Comparison of ENCODE assay signal across 10 cellular contexts in the genomic region with DNA sequence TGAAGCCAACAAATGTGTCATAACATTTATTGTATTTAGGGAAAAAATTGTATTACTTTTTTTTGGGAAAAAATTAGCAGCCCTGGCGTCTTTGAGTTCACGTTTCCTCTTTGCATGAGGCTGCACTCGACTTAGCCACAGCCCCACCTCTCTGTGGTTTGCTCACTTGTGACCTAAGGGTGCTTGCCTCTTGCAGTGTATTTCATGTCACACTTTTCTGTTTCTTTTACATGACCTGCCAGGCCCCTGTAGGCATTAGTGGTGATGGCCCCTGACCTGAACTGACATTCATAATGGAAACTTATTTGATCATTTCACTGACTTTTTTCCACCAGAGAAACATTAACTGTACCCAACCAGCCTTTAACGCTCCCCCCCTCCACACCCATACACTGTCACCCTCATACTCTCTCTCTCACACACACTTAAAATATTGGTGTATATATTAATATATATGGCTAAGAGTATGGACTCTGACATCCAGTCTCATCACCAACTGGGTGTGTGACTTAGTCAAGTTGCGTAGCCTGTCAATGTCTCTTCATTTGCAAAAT.
DNase-seq lines count a peak whose midpoint lies in the region; ATAC-seq and TF ChIP-seq lines count a peak whose summit lies in the region.
"Had no signal": no experiment of that assay in that cellular context is flagged by ENCODE, and none has a peak within 500 bp of the region (broad histone marks: within the 10 kb centered on the region; RNA-seq: fewer than 3 reads in every experiment).

No MANE protein-coding gene starts in this region.

- peak; percentile 89 for ATAC-seq in GM21447 (IDR thresholded peaks at IDR 0.05; ENCODE audit: unreplicated experiment)
- ATAC-seq in activated T-cell treated with anti-CD3 and anti-CD28 coated beads, Interleukin-2, amount 50 U/mL, for 4 hours = peak; percentile 85 to 86

- H3K4me3 ChIP-seq in A673 (ENCODE audit: low read depth, low read length, poor library complexity, severe bottlenecking) (no peak overlapping the region), lower leg skin (ENCODE audit: low read depth, poor library complexity, severe bottlenecking) (no peak overlapping the region)

- H3K4me1 ChIP-seq in A673 (ENCODE audit: insufficient read depth, low read length, poor library complexity, severe bottlenecking) = peaks cover 9% of the 10 kb centered on the region

- peaks cover 23% of the 10 kb centered on the region for H3K4me1 Mint-ChIP-seq in CD14-positive monocyte
- H3K4me1 Mint-ChIP-seq in activated T-cell treated with anti-CD3 and anti-CD28 coated beads, Interleukin-2, amount 50 U/mL, for 4 hours (ENCODE audit: low read depth) = peaks cover 89% of the 10 kb centered on the region

- POLR2A ChIA-PET in A673 (lab: Charles Lee; ENCODE audit: low non-redundant PET) = no interaction called here

- intact Hi-C loops in CD14-positive monocyte (cut with micrococcal nuclease) (no loop called here), A673 (cut with micrococcal nuclease; ENCODE audit: unreplicated experiment) (no loop called here), lower leg skin (cut with DNase I; ENCODE audit: low total_unique reads) (no loop called here)

- H3K9me3 ChIP-seq in A673 (ENCODE audit: low read depth, low read length, poor library complexity, severe bottlenecking) = no peaks in the 10 kb centered on the region

- H3K27me3 Mint-ChIP-seq in CD14-positive monocyte (ENCODE audit: low read depth in 3 of 3) = peaks cover 0 to 2% (median 0%) of the 10 kb centered on the region in 3 donors
- H3K27me3 Mint-ChIP-seq in activated T-cell treated with anti-CD3 and anti-CD28 coated beads, Interleukin-2, amount 50 U/mL, for 4 hours (ENCODE audit: low read depth) = no peaks in the 10 kb centered on the region

- peaks cover 10 to 15% of the 10 kb centered on the region in 2 donors for H3K36me3 Mint-ChIP-seq in CD14-positive monocyte
- H3K36me3 Mint-ChIP-seq in activated T-cell treated with anti-CD3 and anti-CD28 coated beads, Interleukin-2, amount 50 U/mL, for 4 hours (ENCODE audit: insufficient read depth) = peaks cover 32% of the 10 kb centered on the region

- H3K9me3 Mint-ChIP-seq in CD14-positive monocyte = no peaks in the 10 kb centered on the region
- H3K9me3 Mint-ChIP-seq in activated T-cell treated with anti-CD3 and anti-CD28 coated beads, Interleukin-2, amount 50 U/mL, for 4 hours = no peaks in the 10 kb centered on the region

- BruUV-seq in A673 (replicated peaks; lab: Mats Ljungman, UMichigan) = no TSS peak

- 74 to 79% methylated on average over 5 of the region's 5 CpGs for WGBS in lower leg skin, 2 donors

- peaks cover 4% of the 10 kb centered on the region for H3K27me3 ChIP-seq in A673 (replicated peaks; ENCODE audit: insufficient read depth, low read depth, low read length, poor library complexity)

- H3K36me3 ChIP-seq in A673 (ENCODE audit: insufficient read depth, low read length, poor library complexity, severe bottlenecking) = no peaks in the 10 kb centered on the region

- DNase-seq in CD14-positive monocyte (ENCODE audit: low spot score) = peak; percentile 64
- peak; percentile 67 to 78 for DNase-seq in Kasumi-1 (lab: John Stamatoyannopoulos, UW)
- DNase-seq in activated T-cell treated with anti-CD3 and anti-CD28 coated beads, Interleukin-2, amount 50 U/mL, for 4 hours = peak; percentile 53
- DNase-seq in stimulated activated CD8-positive, alpha-beta memory T cell treated with anti-CD3 and anti-CD28 coated beads, Interleukin-12 subunit alpha, Interleukin-12 subunit beta, amount 100 ng/mL, for 4 hours (ENCODE audit: low read depth) = peak; percentile 46
- DNase-seq in A673 (ENCODE audit: low spot score) = no peak
- no peak for DNase-seq in lower leg skin (ENCODE audit: low spot score in 2 of 2)
- no peak for DNase-seq in H4 (ENCODE audit: low spot score)
- DNase-seq: left cardiac atrium had no signal

- CTCF ChIA-PET in A673 (lab: Charles Lee) = no interaction called here

- no peak for TF ChIP-seq POLR2A in lower leg skin (IDR thresholded peaks at IDR 0.05)

- no peak overlapping the region for H3K27ac ChIP-seq in A673 (ENCODE audit: low read depth, low read length, poor library complexity, severe bottlenecking)
- H3K27ac ChIP-seq: C4-2B had no signal

- no peak for TF ChIP-seq CTCF in CD14-positive monocyte (IDR thresholded peaks at IDR 0.05)
- no peak for TF ChIP-seq CTCF in A673 (conservative IDR thresholded peaks at IDR 0.05; ENCODE audit: low read depth, low read length)
- no peak for TF ChIP-seq CTCF in lower leg skin (IDR thresholded peaks at IDR 0.05)

- peak overlapping the region in 3 of 7 donors; percentile 36 to 58 (median 42) for H3K27ac Mint-ChIP-seq in CD14-positive monocyte

- no peak overlapping the region for H3K4me3 Mint-ChIP-seq in CD14-positive monocyte
- H3K4me3 Mint-ChIP-seq in activated T-cell treated with anti-CD3 and anti-CD28 coated beads, Interleukin-2, amount 50 U/mL, for 4 hours = peak overlapping the region; percentile 46

Comparison
In these comparisons a context has a peak if more than half of its experiments do, and no peak if none do; other contexts are left out.
1. DNase-seq: peak in CD14-positive monocyte (single experiment), Kasumi-1 (2 of 2), activated T-cell treated with anti-CD3 and anti-CD28 coated beads, Interleukin-2, amount 50 U/mL, for 4 hours (single experiment) and stimulated activated CD8-positive, alpha-beta memory T cell treated with anti-CD3 and anti-CD28 coated beads, Interleukin-12 subunit alpha, Interleukin-12 subunit beta, amount 100 ng/mL, for 4 hours (single experiment); none in A673 (single experiment), lower leg skin (0 of 2) and H4 (single experiment).